8 cellular contexts compared by ENCODE assay signal in the genomic region with DNA sequence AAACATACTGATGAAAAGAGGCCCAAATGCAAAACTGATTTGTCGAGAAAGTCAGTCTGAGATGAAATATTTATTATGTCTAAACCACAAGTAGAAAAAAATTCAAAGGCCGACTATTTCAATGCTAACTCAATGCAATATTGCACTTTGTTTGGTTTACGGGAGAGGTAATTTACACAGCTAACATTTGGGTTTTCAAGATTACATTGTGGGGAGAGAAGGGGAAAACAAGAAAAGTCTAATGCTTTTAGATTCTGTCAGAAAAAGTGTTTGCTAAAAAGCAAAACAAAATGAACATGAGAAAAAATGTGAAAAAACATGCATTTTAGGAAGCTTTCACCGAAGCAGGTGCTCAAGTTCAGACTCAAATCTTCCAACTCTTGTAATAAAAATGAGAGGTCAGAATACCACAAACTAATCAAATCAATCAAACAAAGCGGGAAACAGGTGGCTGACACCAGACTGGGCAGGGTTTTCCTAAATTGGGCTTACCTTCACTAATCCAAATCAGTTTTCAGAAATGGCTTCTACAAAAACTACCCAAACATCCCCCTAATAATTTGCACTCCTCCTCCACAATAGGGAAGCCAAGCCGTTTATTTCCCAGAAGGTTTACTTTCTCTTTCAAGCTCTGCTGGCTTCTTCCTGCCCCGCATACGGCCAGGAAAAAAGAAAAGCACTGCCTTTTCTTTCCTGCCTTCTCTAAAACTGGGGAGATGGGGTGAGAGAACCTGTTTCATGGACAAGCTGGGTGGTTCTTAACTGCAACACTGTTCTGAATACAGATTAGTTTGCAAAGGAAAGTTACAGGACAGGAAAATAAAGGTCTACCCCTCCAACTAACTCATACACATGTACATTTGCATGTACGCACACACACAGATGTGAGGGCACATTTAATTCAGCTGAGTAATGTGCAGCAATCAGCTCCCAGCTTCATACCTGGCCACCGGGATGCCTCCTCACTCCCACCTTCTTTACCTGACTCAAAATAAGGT. TPM values are rescaled to one million over a fixed set of nuclear protein-coding genes. Genes with fewer than 3 reads are reported as not detected.
DNase-seq lines count a peak whose midpoint lies in the region; ATAC-seq and TF ChIP-seq lines count a peak whose summit lies in the region.

No MANE protein-coding gene starts in this region.

- H3K4me3 Mint-ChIP-seq in activated T-helper 1 cell treated with anti-CD3 and anti-CD28 coated beads, Interleukin-12 subunit alpha, Interleukin-12 subunit beta, Interleukin-2, Interleukin-4 antibody, amounts not matched to agents 30 ng/mL and 10 ng/mL and 1 ng/mL, durations not matched to agents 14 hours and 24 hours and 36 hours = peak overlapping the region; percentile 78

- peaks cover 8% of the 10 kb centered on the region for H3K36me3 ChIP-seq in left ventricle myocardium inferior

- intact Hi-C loops in Right ventricle myocardium inferior (cut with DNase I) = no loop called here
- intact Hi-C loops in cardiac septum (cut with DNase I) = no loop called here
- intact Hi-C loops in activated T-helper 1 cell treated with anti-CD3 and anti-CD28 coated beads, Interleukin-12 subunit alpha, Interleukin-12 subunit beta, Interleukin-2, Interleukin-4 antibody, amounts not matched to agents 30 ng/mL and 10 ng/mL and 1 ng/mL, durations not matched to agents 14 hours and 24 hours and 36 hours (cut with micrococcal nuclease) = loop anchor here (1.0 kb wide), 2 partner anchors 8 to 14 kb away; no protein-coding TSS in a partner anchor
- intact Hi-C loops in left ventricle myocardium inferior (cut with micrococcal nuclease) = no loop called here

- H3K4me1 ChIP-seq in left ventricle myocardium inferior = peaks cover 98% of the 10 kb centered on the region

- peaks cover 32% of the 10 kb centered on the region for H3K36me3 Mint-ChIP-seq in activated T-helper 1 cell treated with anti-CD3 and anti-CD28 coated beads, Interleukin-12 subunit alpha, Interleukin-12 subunit beta, Interleukin-2, Interleukin-4 antibody, amounts not matched to agents 30 ng/mL and 10 ng/mL and 1 ng/mL, durations not matched to agents 14 hours and 24 hours and 36 hours (ENCODE audit: low read depth)

- H3K4me3 ChIP-seq in left ventricle myocardium inferior = peak overlapping the region; percentile 49
- H3K4me3 ChIP-seq in skin epidermis = peak overlapping the region in 3 of 7 experiments; percentile 1 to 27 (median 5)

- peak overlapping the region; percentile 79 for H3K27ac ChIP-seq in left ventricle myocardium inferior (replicated peaks)
- H3K27ac ChIP-seq in skin epidermis = peak overlapping the region in 20 of 21 experiments; percentile 6 to 82 (median 45)

- H3K27me3 ChIP-seq in left ventricle myocardium inferior (ENCODE audit: low read depth) = no peaks in the 10 kb centered on the region

- H3K27ac Mint-ChIP-seq in activated T-helper 1 cell treated with anti-CD3 and anti-CD28 coated beads, Interleukin-12 subunit alpha, Interleukin-12 subunit beta, Interleukin-2, Interleukin-4 antibody, amounts not matched to agents 30 ng/mL and 10 ng/mL and 1 ng/mL, durations not matched to agents 14 hours and 24 hours and 36 hours = peak overlapping the region; percentile 85

- ATAC-seq in Right ventricle myocardium inferior (peak; percentile 41), HG03378 (IDR thresholded peaks at IDR 0.05; ENCODE audit: unreplicated experiment) (no peak)

- no peaks in the 10 kb centered on the region for H3K27me3 Mint-ChIP-seq in activated T-helper 1 cell treated with anti-CD3 and anti-CD28 coated beads, Interleukin-12 subunit alpha, Interleukin-12 subunit beta, Interleukin-2, Interleukin-4 antibody, amounts not matched to agents 30 ng/mL and 10 ng/mL and 1 ng/mL, durations not matched to agents 14 hours and 24 hours and 36 hours (ENCODE audit: insufficient read depth)

- peaks cover 67% of the 10 kb centered on the region for H3K4me1 Mint-ChIP-seq in activated T-helper 1 cell treated with anti-CD3 and anti-CD28 coated beads, Interleukin-12 subunit alpha, Interleukin-12 subunit beta, Interleukin-2, Interleukin-4 antibody, amounts not matched to agents 30 ng/mL and 10 ng/mL and 1 ng/mL, durations not matched to agents 14 hours and 24 hours and 36 hours (ENCODE audit: low read depth)

- H3K9me3 ChIP-seq in left ventricle myocardium inferior (replicated peaks) = no peaks in the 10 kb centered on the region

- H3K9me3 Mint-ChIP-seq in activated T-helper 1 cell treated with anti-CD3 and anti-CD28 coated beads, Interleukin-12 subunit alpha, Interleukin-12 subunit beta, Interleukin-2, Interleukin-4 antibody, amounts not matched to agents 30 ng/mL and 10 ng/mL and 1 ng/mL, durations not matched to agents 14 hours and 24 hours and 36 hours = no peaks in the 10 kb centered on the region

- DNase-seq in Right ventricle myocardium inferior (ENCODE audit: missing footprints) = no peak
- no peak for DNase-seq in cardiac septum (ENCODE audit: low spot score)
- DNase-seq in activated T-helper 1 cell treated with anti-CD3 and anti-CD28 coated beads, Interleukin-12 subunit alpha, Interleukin-12 subunit beta, Interleukin-2, Interleukin-4 antibody, amounts not matched to agents 30 ng/mL and 10 ng/mL and 1 ng/mL, durations not matched to agents 14 hours and 24 hours and 36 hours (ENCODE audit: low spot score) = no peak
- DNase-seq in left ventricle myocardium inferior = no peak
- DNase-seq in HCEC 1CT = no peak
- no peak for DNase-seq in stimulated activated CD4-positive, alpha-beta T cell treated with anti-CD3 and anti-CD28 coated beads, Interleukin-4, amount 100 ng/mL, for 1 hour

- no peak for TF ChIP-seq CTCF in left ventricle myocardium inferior (IDR thresholded peaks at IDR 0.05; ENCODE audit: borderline replicate concordance)

RNA-seq across cellular contexts. Expression of a gene that starts 9.3 kb away (rescaled TPM):
- total RNA-seq in Right ventricle myocardium inferior (183 TPM), cardiac septum (159 TPM), left ventricle myocardium inferior (116 TPM)
- total RNA-seq in activated T-helper 1 cell treated with anti-CD3 and anti-CD28 coated beads, Interleukin-12 subunit alpha, Interleukin-12 subunit beta, Interleukin-2, Interleukin-4 antibody, amounts not matched to agents 30 ng/mL and 10 ng/mL and 1 ng/mL, durations not matched to agents 14 hours and 24 hours and 36 hours = 240 and 241 TPM in 2 replicates

RNA-seq across cellular contexts. Expression of a gene that starts 44.2 kb away (rescaled TPM):
- total RNA-seq in Right ventricle myocardium inferior = 240 TPM
- 358 TPM for total RNA-seq in cardiac septum
- 0.91 and 0.96 TPM in 2 replicates for total RNA-seq in activated T-helper 1 cell treated with anti-CD3 and anti-CD28 coated beads, Interleukin-12 subunit alpha, Interleukin-12 subunit beta, Interleukin-2, Interleukin-4 antibody, amounts not matched to agents 30 ng/mL and 10 ng/mL and 1 ng/mL, durations not matched to agents 14 hours and 24 hours and 36 hours
- 205 TPM for total RNA-seq in left ventricle myocardium inferior

Comparison
In these comparisons a context has a peak if more than half of its experiments do, and no peak if none do; other contexts are left out.
1. RNA of a gene that starts 44.2 kb away (total RNA-seq): 358 TPM in cardiac septum (single experiment), 240 TPM in Right ventricle myocardium inferior (single experiment) and 205 TPM in left ventricle myocardium inferior (single experiment); 0.91 to 0.96 TPM in activated T-helper 1 cell treated with anti-CD3 and anti-CD28 coated beads, Interleukin-12 subunit alpha, Interleukin-12 subunit beta, Interleukin-2, Interleukin-4 antibody, amounts not matched to agents 30 ng/mL and 10 ng/mL and 1 ng/mL, durations not matched to agents 14 hours and 24 hours and 36 hours; every median in the first group is over 100 times any median in the second.